ENCODE assay signal across 8 cellular contexts in genomic region chr3:42071720-42072582, GRCh38. TPM values are rescaled to one million over a fixed set of nuclear protein-coding genes. Genes with fewer than 3 reads are reported as not detected.
DNase-seq lines count a peak whose midpoint lies in the region; FAIRE-seq and TF ChIP-seq lines count a peak whose summit lies in the region.

No MANE protein-coding gene starts in this region.

- H3K27ac ChIP-seq in endothelial cell of umbilical vein (ENCODE audit: insufficient read depth, low read depth, low read length), result peak overlapping the region; percentile 67

- H2AFZ ChIP-seq in endothelial cell of umbilical vein (ENCODE audit: low read depth, low read length), result no peak overlapping the region

- FAIRE-seq in endothelial cell of umbilical vein (lab: Jason Lieb, UNC), result peak; percentile 95

- no peaks in the 10 kb centered on the region for H3K9me1 ChIP-seq in endothelial cell of umbilical vein (replicated peaks; ENCODE audit: control insufficient read depth, extremely low read depth, insufficient read depth, low read length)

- no peaks in the 10 kb centered on the region for H4K20me1 ChIP-seq in endothelial cell of umbilical vein (replicated peaks; ENCODE audit: control insufficient read depth, extremely low read depth, insufficient read depth, low read length)

- intact Hi-C loops in endothelial cell of umbilical vein (cut with micrococcal nuclease), result loop anchor here (1.0 to 2.0 kb wide), 8 partner anchors 11 to 110 kb away; partner anchors contain the start of gene ULK4

- no peak for TF ChIP-seq CTCF in endothelial cell of umbilical vein (IDR thresholded peaks at IDR 0.05; ENCODE audit: extremely low read depth in 1 of 2, insufficient read depth in 1 of 2, low read depth in 1 of 2, low read length in 2 of 2)

- no peaks in the 10 kb centered on the region for H3K9me3 ChIP-seq in endothelial cell of umbilical vein (replicated peaks; ENCODE audit: control insufficient read depth, insufficient read depth, low read length)

- peaks cover 27% of the 10 kb centered on the region for H3K4me1 ChIP-seq in endothelial cell of umbilical vein (ENCODE audit: control insufficient read depth, extremely low read depth, insufficient read depth, low read length)

- DNase-seq in NCI-H82 (lab: John Stamatoyannopoulos, UW) (peak; percentile 72), NCI-H82 treated with DMSO at 0.1 percent for 48 hours (lab: John Stamatoyannopoulos, UW; ENCODE audit: unreplicated experiment) (no peak), SIG-M5 treated with dmso at 0.1 percent for 504 hours (lab: John Stamatoyannopoulos, UW; ENCODE audit: unreplicated experiment) (peak; percentile 91), endothelial cell of umbilical vein (ENCODE audit: low read depth, low spot score) (peak; percentile 98), middle frontal gyrus (ENCODE audit: extremely low spot score, low spot score) (peak; percentile 69), ureter (ENCODE audit: low spot score) (peak; percentile 65)
- no peak for DNase-seq in activated CD4-positive, alpha-beta T cell treated with anti-CD3 and anti-CD28 coated beads for 4 hours

- H3K27me3 ChIP-seq in endothelial cell of umbilical vein (ENCODE audit: control insufficient read depth in 2 of 2, insufficient read depth in 2 of 2, low read length in 2 of 2), result no peaks in the 10 kb centered on the region

- TF ChIP-seq POLR2A in endothelial cell of umbilical vein (IDR thresholded peaks at IDR 0.05; ENCODE audit: low read depth, low read length), result no peak

- peak overlapping the region; percentile 32 for H3K4me2 ChIP-seq in endothelial cell of umbilical vein (ENCODE audit: insufficient read depth, low read length)

- dilution Hi-C loops in endothelial cell of umbilical vein (cut with MboI; ENCODE audit: extremely low pct_ligation_motif_present, low sequenced_read_pairs), result no loop called here

- CTCF ChIA-PET in endothelial cell of umbilical vein (lab: Charles Lee), result interaction anchor here (0.6 to 3.0 kb wide), 17 partner anchors 10 to 172 kb away, joined by 3 to 36 read pairs (median 5); no protein-coding TSS in a partner anchor

- H3K79me2 ChIP-seq in endothelial cell of umbilical vein (ENCODE audit: control insufficient read depth, insufficient read depth, low read length), result peaks cover 50% of the 10 kb centered on the region

- H3K9ac ChIP-seq in endothelial cell of umbilical vein (replicated peaks; ENCODE audit: extremely low read depth, insufficient read depth, low read length), result peak overlapping the region; percentile 57

- POLR2A ChIA-PET in endothelial cell of umbilical vein (lab: Charles Lee), result interaction anchor here (0.6 to 1.5 kb wide), 9 partner anchors 19 to 1603 kb away, joined by 3 to 9 read pairs (median 4); partner anchors contain the start of gene ULK4

- TF ChIP-seq EP300 in Ishikawa (IDR thresholded peaks at IDR 0.05; ENCODE audit: borderline replicate concordance), result peak; percentile 9; the same call in 1 of the 2 replicates

- no peaks in the 10 kb centered on the region for H3K36me3 ChIP-seq in endothelial cell of umbilical vein (ENCODE audit: control insufficient read depth in 2 of 2, extremely low read depth in 1 of 2, insufficient read depth in 2 of 2, low read length in 2 of 2)

- peak overlapping the region in 1 of 3 experiments; percentile 20 for H3K4me3 ChIP-seq in endothelial cell of umbilical vein (replicated peaks in 1 of 3; ENCODE audit: insufficient read depth in 1 of 3, low read depth in 1 of 3, low read length in 3 of 3)

- no peak; the same call in 1 of the 2 replicates for TF ChIP-seq RAD21 in Ishikawa (IDR thresholded peaks at IDR 0.05; ENCODE audit: low read depth)

- no TSS peak for BruUV-seq in endothelial cell of umbilical vein (replicated peaks; lab: Mats Ljungman, UMichigan)

TF ChIP-seq in Ishikawa, 13 proteins besides CTCF, POLR2A, EP300 and RAD21:
- TF ChIP-seq YY1 (IDR thresholded peaks at IDR 0.05; ENCODE audit: low read depth) (no peak), CREB1 (IDR thresholded peaks at IDR 0.05; ENCODE audit: low read depth) (no peak), TAF1 (IDR thresholded peaks at IDR 0.05; ENCODE audit: low read depth) (no peak), TEAD4 (IDR thresholded peaks at IDR 0.05) (peak; percentile 64), NFIC (IDR thresholded peaks at IDR 0.05) (peak; percentile 75), TCF12 (IDR thresholded peaks at IDR 0.05; ENCODE audit: low read depth) (peak; percentile 57), EGR1 (IDR thresholded peaks at IDR 0.05) (no peak)
- TF ChIP-seq, protein P1, sequence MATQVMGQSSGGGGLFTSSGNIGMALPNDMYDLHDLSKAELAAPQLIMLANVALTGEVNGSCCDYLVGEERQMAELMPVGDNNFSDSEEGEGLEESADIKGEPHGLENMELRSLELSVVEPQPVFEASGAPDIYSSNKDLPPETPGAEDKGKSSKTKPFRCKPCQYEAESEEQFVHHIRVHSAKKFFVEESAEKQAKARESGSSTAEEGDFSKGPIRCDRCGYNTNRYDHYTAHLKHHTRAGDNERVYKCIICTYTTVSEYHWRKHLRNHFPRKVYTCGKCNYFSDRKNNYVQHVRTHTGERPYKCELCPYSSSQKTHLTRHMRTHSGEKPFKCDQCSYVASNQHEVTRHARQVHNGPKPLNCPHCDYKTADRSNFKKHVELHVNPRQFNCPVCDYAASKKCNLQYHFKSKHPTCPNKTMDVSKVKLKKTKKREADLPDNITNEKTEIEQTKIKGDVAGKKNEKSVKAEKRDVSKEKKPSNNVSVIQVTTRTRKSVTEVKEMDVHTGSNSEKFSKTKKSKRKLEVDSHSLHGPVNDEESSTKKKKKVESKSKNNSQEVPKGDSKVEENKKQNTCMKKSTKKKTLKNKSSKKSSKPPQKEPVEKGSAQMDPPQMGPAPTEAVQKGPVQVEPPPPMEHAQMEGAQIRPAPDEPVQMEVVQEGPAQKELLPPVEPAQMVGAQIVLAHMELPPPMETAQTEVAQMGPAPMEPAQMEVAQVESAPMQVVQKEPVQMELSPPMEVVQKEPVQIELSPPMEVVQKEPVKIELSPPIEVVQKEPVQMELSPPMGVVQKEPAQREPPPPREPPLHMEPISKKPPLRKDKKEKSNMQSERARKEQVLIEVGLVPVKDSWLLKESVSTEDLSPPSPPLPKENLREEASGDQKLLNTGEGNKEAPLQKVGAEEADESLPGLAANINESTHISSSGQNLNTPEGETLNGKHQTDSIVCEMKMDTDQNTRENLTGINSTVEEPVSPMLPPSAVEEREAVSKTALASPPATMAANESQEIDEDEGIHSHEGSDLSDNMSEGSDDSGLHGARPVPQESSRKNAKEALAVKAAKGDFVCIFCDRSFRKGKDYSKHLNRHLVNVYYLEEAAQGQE (IDR thresholded peaks at IDR 0.05; ENCODE audit: low read depth), result no peak
- TF ChIP-seq, protein P2, sequence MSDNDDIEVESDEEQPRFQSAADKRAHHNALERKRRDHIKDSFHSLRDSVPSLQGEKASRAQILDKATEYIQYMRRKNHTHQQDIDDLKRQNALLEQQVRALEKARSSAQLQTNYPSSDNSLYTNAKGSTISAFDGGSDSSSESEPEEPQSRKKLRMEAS (IDR thresholded peaks at IDR 0.05), result peak; percentile 28; the same call in 1 of the 2 replicates

TF ChIP-seq in endothelial cell of umbilical vein, 7 proteins besides CTCF, POLR2A, EP300 and RAD21:
- peak; percentile 76 for TF ChIP-seq POLR2AphosphoS5 (IDR thresholded peaks at IDR 0.05; ENCODE audit: insufficient read depth, low read depth, low read length)
- peak; percentile 39 for TF ChIP-seq JUN (IDR thresholded peaks at IDR 0.05; ENCODE audit: borderline replicate concordance, insufficient read depth, insufficient read length, low read depth)
- TF ChIP-seq EZH2 (IDR thresholded peaks at IDR 0.05; ENCODE audit: borderline replicate concordance, low read depth, low read length, severe bottlenecking), result no peak
- peak; percentile 14 for TF ChIP-seq FOS (IDR thresholded peaks at IDR 0.05; ENCODE audit: borderline replicate concordance, insufficient read depth, low read length)

RNA-seq across cellular contexts. Expression of gene TRAK1, which starts 19.2 kb away (rescaled TPM):
- total RNA-seq in endothelial cell of umbilical vein (59.6 and 66.6 TPM in 2 replicates), ureter (142 TPM)
- 38.5 and 39.6 TPM in 2 replicates for polyA plus RNA-seq in endothelial cell of umbilical vein
- polyA plus RNA-seq in endothelial cell of umbilical vein (2011; cell fraction: cytosol; rRNA removed), result 34.3 and 37.3 TPM in 2 replicates
- 76.1 and 85.0 TPM in 2 replicates for polyA plus RNA-seq in endothelial cell of umbilical vein (2011; cell fraction: nucleus; rRNA removed)
- polyA plus RNA-seq in endothelial cell of umbilical vein (2012), result 27.4 and 30.8 TPM in 2 replicates
- 62.1 and 74.0 TPM in 2 replicates for polyA minus RNA-seq in endothelial cell of umbilical vein
- polyA minus RNA-seq in endothelial cell of umbilical vein (2011; cell fraction: cytosol; rRNA and poly(A)+ RNA removed), result 11.1 TPM
- polyA minus RNA-seq in endothelial cell of umbilical vein (2011; cell fraction: nucleus; rRNA and poly(A)+ RNA removed), result 73.1 and 82.9 TPM in 2 replicates

Comparison
In these comparisons a context has a peak if more than half of its experiments do, and no peak if none do; other contexts are left out.
1. DNase-seq: peak in NCI-H82 (single experiment), SIG-M5 treated with dmso at 0.1 percent for 504 hours (single experiment), endothelial cell of umbilical vein (single experiment), middle frontal gyrus (single experiment) and ureter (single experiment); none in NCI-H82 treated with DMSO at 0.1 percent for 48 hours (single experiment) and activated CD4-positive, alpha-beta T cell treated with anti-CD3 and anti-CD28 coated beads for 4 hours (0 of 2).